26 cellular contexts compared by ENCODE assay signal in genomic region chr13:109720758-109721184, GRCh38.
DNase-seq lines count a peak whose midpoint lies in the region; ATAC-seq, FAIRE-seq and TF ChIP-seq lines count a peak whose summit lies in the region.
"Had no signal": no experiment of that assay in that cellular context is flagged by ENCODE, and none has a peak within 500 bp of the region (broad histone marks: within the 10 kb centered on the region; RNA-seq: fewer than 3 reads in every experiment).

No MANE protein-coding gene starts in this region.

- TF ChIP-seq RAD21 in HepG2 (CRISPR knock-in tag; IDR thresholded peaks at IDR 0.05): no peak

- H4K20me1 ChIP-seq in HepG2 (ENCODE audit: insufficient read depth, low read length): no peaks in the 10 kb centered on the region

- H3K27me3 ChIP-seq in HepG2 (ENCODE audit: control insufficient read depth in 1 of 2, insufficient read depth in 2 of 2, low read length in 2 of 2): no peaks in the 10 kb centered on the region
- no peaks in the 10 kb centered on the region for H3K27me3 ChIP-seq in gastroesophageal sphincter
- H3K27me3 ChIP-seq: brain microvascular endothelial cell, ovary, sigmoid colon, SJCRH30, thyroid gland had no signal

- intact Hi-C loops in HepG2 (cut with micrococcal nuclease; ENCODE audit: unreplicated experiment): no loop called here

- in situ Hi-C loops in HepG2 (cut with HindIII; ENCODE audit: extremely low pct_ligation_motif_present, low pct_unique_long_range_greater_than_20kb): no loop called here

- POLR2A ChIA-PET in HepG2 (lab: Yijun Ruan, JAX): no interaction called here

- H3K4me2 ChIP-seq in HepG2 (ENCODE audit: low read depth, low read length): no peak overlapping the region

- H3K4me3 ChIP-seq in HepG2 (replicated peaks in 1 of 3; ENCODE audit: insufficient read depth in 1 of 3, low read depth in 2 of 3, low read length in 3 of 3) (no peak overlapping the region), gastroesophageal sphincter (no peak overlapping the region)
- H3K4me3 ChIP-seq: ovary, sigmoid colon, SJCRH30, thyroid gland had no signal

- peaks cover 21% of the 10 kb centered on the region for H3K4me1 ChIP-seq in HepG2 (ENCODE audit: insufficient read depth, low read length)
- no peaks in the 10 kb centered on the region for H3K4me1 ChIP-seq in gastroesophageal sphincter
- H3K4me1 ChIP-seq: sigmoid colon, SJCRH30, thyroid gland had no signal

- no peak for FAIRE-seq in HepG2 (lab: Jason Lieb, UNC)
- FAIRE-seq: keratinocyte had no signal

- no peaks in the 10 kb centered on the region for H3K9me3 ChIP-seq in HepG2 (ENCODE audit: low read length)
- H3K9me3 ChIP-seq in gastroesophageal sphincter: no peaks in the 10 kb centered on the region
- H3K9me3 ChIP-seq: ovary, sigmoid colon, SJCRH30, thyroid gland had no signal

- ATAC-seq in HepG2 (peak; percentile 90), gastroesophageal sphincter (no peak)
- ATAC-seq: activated CD8-positive, alpha-beta T cell treated with anti-CD3 and anti-CD28 coated beads, Interleukin-2, amount 10 ng/mL, durations not matched to agents 7 days and 5 days; CD8-positive, alpha-beta T cell; naive thymus-derived CD8-positive, alpha-beta T cell; PC-3; stimulated activated naive B cell treated with anti-CD40 and anti-IgM and Interleukin-4, amounts not matched to agents 10 μg/mL and 1 μg/mL and 100 μg/mL, for 72 hours had no signal

- CTCF ChIA-PET in HepG2 (lab: Yijun Ruan, JAX; ENCODE audit: low intra/inter-chr PET ratio, low total read pairs): no interaction called here

- 1% methylated on average over 5 of the region's 5 CpGs for WGBS in HepG2 (ENCODE audit: low lambda C conversion rate)
- WGBS in gastroesophageal sphincter (ENCODE audit: low coverage in 1 of 2), 2 donors: 60 to 61% methylated on average over 3 to 5 of the region's 5 CpGs

- no peak overlapping the region for H2AFZ ChIP-seq in HepG2 (ENCODE audit: low read length)

- H3K27ac ChIP-seq in HepG2 (ENCODE audit: extremely low read length, insufficient read depth, low read length): peak overlapping the region; percentile 15
- H3K27ac ChIP-seq in gastroesophageal sphincter: no peak overlapping the region
- H3K27ac ChIP-seq: brain microvascular endothelial cell, epithelial cell of prostate, ovary, sigmoid colon, SJCRH30, thyroid gland, WERI-Rb-1 had no signal

- BruUV-seq in HepG2 (replicated peaks; lab: Mats Ljungman, UMichigan): no TSS peak

- H3K9ac ChIP-seq in HepG2 (ENCODE audit: insufficient read depth, low read depth, low read length): no peak overlapping the region

- H3K36me3 ChIP-seq in HepG2 (replicated peaks in 1 of 2; ENCODE audit: control insufficient read depth in 1 of 2, insufficient read depth in 2 of 2, low read length in 2 of 2) (no peaks in the 10 kb centered on the region), gastroesophageal sphincter (no peaks in the 10 kb centered on the region)
- H3K36me3 ChIP-seq: brain microvascular endothelial cell, ovary, sigmoid colon, SJCRH30, thyroid gland, WERI-Rb-1 had no signal

- TF ChIP-seq POLR2A in HepG2 (IDR thresholded peaks at IDR 0.05; ENCODE audit: insufficient read depth in 1 of 2, low read depth in 2 of 2, low read length in 2 of 2) (no peak), gastroesophageal sphincter (IDR thresholded peaks at IDR 0.05) (no peak)

- TF ChIP-seq CTCF in HepG2 (CRISPR knock-in tag; IDR thresholded peaks at IDR 0.05): no peak
- no peak for TF ChIP-seq CTCF in gastroesophageal sphincter (IDR thresholded peaks at IDR 0.05)

- no peaks in the 10 kb centered on the region for H3K79me2 ChIP-seq in HepG2 (ENCODE audit: insufficient read depth, low read length)

- no peak for TF ChIP-seq EP300 in HepG2 (IDR thresholded peaks at IDR 0.05; ENCODE audit: low read depth in 2 of 2, low read length in 2 of 2)
- TF ChIP-seq EP300 in HepG2 (CRISPR knock-in tag; IDR thresholded peaks at IDR 0.05; ENCODE audit: borderline replicate concordance): no peak
- no peak for TF ChIP-seq EP300 in gastroesophageal sphincter (IDR thresholded peaks at IDR 0.05)

- DNase-seq in DMS53 treated with DMSO at 0.1 percent for 48 hours (lab: John Stamatoyannopoulos, UW; ENCODE audit: unreplicated experiment) (peak; percentile 85), NCI-H1930 (lab: John Stamatoyannopoulos, UW) (peak; percentile 71 to 83), NCI-H748 treated with DMSO at 0.1 percent for 48 hours (lab: John Stamatoyannopoulos, UW) (peak; percentile 88), HepG2 (ENCODE audit: low spot score) (peak; percentile 35), D341Med (ENCODE audit: low spot score) (no peak), NOMO-1 (lab: John Stamatoyannopoulos, UW; ENCODE audit: unreplicated experiment in 2 of 2) (no peak), LoVo (ENCODE audit: low spot score) (no peak)
- DNase-seq: activated CD8-positive, alpha-beta T cell treated with anti-CD3 and anti-CD28 coated beads, Interleukin-2, amount 10 ng/mL, durations not matched to agents 7 days and 5 days; brain microvascular endothelial cell; CD8-positive, alpha-beta T cell; foreskin fibroblast; hypothalamus; MM.1S; naive thymus-derived CD8-positive, alpha-beta T cell; NCI-H446 treated with DMSO at 0.1 percent for 48 hours; ovary; PC-3; sigmoid colon; SJCRH30; stimulated activated naive B cell treated with anti-CD40 and anti-IgM and Interleukin-4, amounts not matched to agents 10 μg/mL and 1 μg/mL and 100 μg/mL, for 72 hours; T-helper 2 cell; thyroid gland; WERI-Rb-1 had no signal

TF ChIP-seq in HepG2, 621 proteins besides CTCF, POLR2A, EP300 and RAD21 (continues in another document):
- no peak for TF ChIP-seq ZNF276 (CRISPR knock-in tag; IDR thresholded peaks at IDR 0.05; ENCODE audit: low read depth)
- TF ChIP-seq ZNF577 (CRISPR knock-in tag; IDR thresholded peaks at IDR 0.05; ENCODE audit: borderline replicate concordance, low read depth): no peak
- TF ChIP-seq CEBPB (IDR thresholded peaks at IDR 0.05; ENCODE audit: borderline replicate concordance, low read depth, low read length): peak; percentile 64; the same call in 1 of the 2 replicates
- TF ChIP-seq ARID4A (CRISPR knock-in tag; IDR thresholded peaks at IDR 0.05; ENCODE audit: borderline replicate concordance): no peak
- TF ChIP-seq ZNF251 (CRISPR knock-in tag; IDR thresholded peaks at IDR 0.05): no peak
- TF ChIP-seq, protein P1, sequence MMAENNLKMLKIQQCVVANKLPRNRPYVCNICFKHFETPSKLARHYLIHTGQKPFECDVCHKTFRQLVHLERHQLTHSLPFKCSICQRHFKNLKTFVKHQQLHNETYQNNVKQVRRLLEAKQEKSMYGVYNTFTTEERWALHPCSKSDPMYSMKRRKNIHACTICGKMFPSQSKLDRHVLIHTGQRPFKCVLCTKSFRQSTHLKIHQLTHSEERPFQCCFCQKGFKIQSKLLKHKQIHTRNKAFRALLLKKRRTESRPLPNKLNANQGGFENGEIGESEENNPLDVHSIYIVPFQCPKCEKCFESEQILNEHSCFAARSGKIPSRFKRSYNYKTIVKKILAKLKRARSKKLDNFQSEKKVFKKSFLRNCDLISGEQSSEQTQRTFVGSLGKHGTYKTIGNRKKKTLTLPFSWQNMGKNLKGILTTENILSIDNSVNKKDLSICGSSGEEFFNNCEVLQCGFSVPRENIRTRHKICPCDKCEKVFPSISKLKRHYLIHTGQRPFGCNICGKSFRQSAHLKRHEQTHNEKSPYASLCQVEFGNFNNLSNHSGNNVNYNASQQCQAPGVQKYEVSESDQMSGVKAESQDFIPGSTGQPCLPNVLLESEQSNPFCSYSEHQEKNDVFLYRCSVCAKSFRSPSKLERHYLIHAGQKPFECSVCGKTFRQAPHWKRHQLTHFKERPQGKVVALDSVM (CRISPR knock-in tag; IDR thresholded peaks at IDR 0.05): no peak
- TF ChIP-seq ZNF7 (CRISPR knock-in tag; IDR thresholded peaks at IDR 0.05): no peak
- no peak for TF ChIP-seq GABPA (IDR thresholded peaks at IDR 0.05; ENCODE audit: low read depth, low read length)
- no peak for TF ChIP-seq GABPA (CRISPR knock-in tag; IDR thresholded peaks at IDR 0.05; ENCODE audit: low read depth)

Comparison
In these comparisons a context has a peak if more than half of its experiments do, and no peak if none do; other contexts are left out.
1. DNase-seq: peak in DMS53 treated with DMSO at 0.1 percent for 48 hours (single experiment), NCI-H1930 (2 of 2), NCI-H748 treated with DMSO at 0.1 percent for 48 hours (single experiment) and HepG2 (single experiment); none in D341Med (single experiment), NOMO-1 (0 of 2) and LoVo (single experiment).